ENCODE assay signal across 29 cellular contexts in genomic region chrX:37803057-37803456, GRCh38.
"Had no signal": no experiment of that assay in that cellular context is flagged by ENCODE, and none has a peak within 500 bp of the region (broad histone marks: within the 10 kb centered on the region; RNA-seq: fewer than 3 reads in every experiment).

No MANE protein-coding gene starts in this region.

- H3K4me1 ChIP-seq: esophagus squamous epithelium, parathyroid adenoma, right atrium auricular region, sigmoid colon, testis, tibial artery had no signal

- H3K4me3 Mint-ChIP-seq: effector memory CD8-positive, alpha-beta T cell; mesothelial cell of epicardium; naive B cell; natural killer cell treated with Interleukin-12 subunit alpha and Interleukin-12 subunit beta and Interleukin-15 and Interleukin-18, amount 100 ng/mL, for 72 hours; neural crest cell; stimulated activated effector memory CD8-positive, alpha-beta T cell treated with anti-CD3 and anti-CD28 coated beads, Interleukin-12 subunit alpha, Interleukin-12 subunit beta, amount 100 ng/mL, for 72 hours; type B pancreatic cell had no signal

- ATAC-seq: effector memory CD8-positive, alpha-beta T cell; heart right ventricle; left cardiac atrium; left lung; mucosa of descending colon; natural killer cell treated with Interleukin-12 subunit alpha and Interleukin-12 subunit beta and Interleukin-15 and Interleukin-18, amount 100 ng/mL, for 72 hours; stimulated activated effector memory CD8-positive, alpha-beta T cell treated with anti-CD3 and anti-CD28 coated beads, Interleukin-12 subunit alpha, Interleukin-12 subunit beta, amount 100 ng/mL, for 72 hours; stimulated activated naive CD8-positive, alpha-beta T cell treated with anti-CD3 and anti-CD28 coated beads, Interleukin-15, Interleukin-2, amounts not matched to agents 100 U/mL and 50 U/mL, for 24 hours had no signal

- H3K27ac Mint-ChIP-seq: mesothelial cell of epicardium; natural killer cell treated with Interleukin-12 subunit alpha and Interleukin-12 subunit beta and Interleukin-15 and Interleukin-18, amount 100 ng/mL, for 72 hours; progenitor cell of endocrine pancreas; stimulated activated effector memory CD8-positive, alpha-beta T cell treated with anti-CD3 and anti-CD28 coated beads, Interleukin-12 subunit alpha, Interleukin-12 subunit beta, amount 100 ng/mL, for 72 hours; type B pancreatic cell had no signal

- H3K36me3 ChIP-seq: esophagus squamous epithelium, right atrium auricular region, sigmoid colon, tibial artery had no signal

- H3K4me1 Mint-ChIP-seq: mesothelial cell of epicardium; neural crest cell; stimulated activated effector memory CD8-positive, alpha-beta T cell treated with anti-CD3 and anti-CD28 coated beads, Interleukin-12 subunit alpha, Interleukin-12 subunit beta, amount 100 ng/mL, for 72 hours had no signal

- H3K36me3 Mint-ChIP-seq: mesothelial cell of epicardium; natural killer cell treated with Interleukin-12 subunit alpha and Interleukin-12 subunit beta and Interleukin-15 and Interleukin-18, amount 100 ng/mL, for 72 hours; stimulated activated effector memory CD8-positive, alpha-beta T cell treated with anti-CD3 and anti-CD28 coated beads, Interleukin-12 subunit alpha, Interleukin-12 subunit beta, amount 100 ng/mL, for 72 hours; type B pancreatic cell had no signal

- FAIRE-seq: endometrium, islet of Langerhans had no signal

- H3K27me3 ChIP-seq: left lung, right atrium auricular region, sigmoid colon, testis, tibial artery had no signal

- H3K27ac ChIP-seq: esophagus squamous epithelium, heart right ventricle, parathyroid adenoma, right atrium auricular region, sigmoid colon, testis, tibial artery had no signal

- H3K27me3 Mint-ChIP-seq: effector memory CD8-positive, alpha-beta T cell; naive B cell; progenitor cell of endocrine pancreas; type B pancreatic cell had no signal

- H3K9me3 ChIP-seq: esophagus squamous epithelium, heart right ventricle, left lung, mucosa of descending colon, right atrium auricular region, sigmoid colon, testis, tibial artery had no signal

- H3K4me3 ChIP-seq: esophagus squamous epithelium, heart right ventricle, left lung, mucosa of descending colon, right atrium auricular region, sigmoid colon, testis, tibial artery had no signal

- DNase-seq: effector memory CD8-positive, alpha-beta T cell; erythroblast; esophagus squamous epithelium; foreskin melanocyte; glutamatergic neuron; heart right ventricle; hippocampal formation; left cardiac atrium; left lung; mesenchymal stem cell; mucosa of descending colon; naive B cell; sigmoid colon; stimulated activated CD4-positive, alpha-beta T cell treated with anti-CD3 and anti-CD28 coated beads, Interleukin-2, amount 100 ng/mL, for 24 hours; stimulated activated CD4-positive, alpha-beta T cell treated with anti-CD3 and anti-CD28 coated beads, Interleukin-4, amount 100 ng/mL, for 24 hours; stimulated activated naive CD8-positive, alpha-beta T cell treated with anti-CD3 and anti-CD28 coated beads, Interleukin-15, Interleukin-2, amounts not matched to agents 100 U/mL and 50 U/mL, for 24 hours; substantia nigra; testis; tibial artery had no signal

- H3K9ac ChIP-seq: parathyroid adenoma had no signal

- H3K9me3 Mint-ChIP-seq: effector memory CD8-positive, alpha-beta T cell; natural killer cell treated with Interleukin-12 subunit alpha and Interleukin-12 subunit beta and Interleukin-15 and Interleukin-18, amount 100 ng/mL, for 72 hours; stimulated activated effector memory CD8-positive, alpha-beta T cell treated with anti-CD3 and anti-CD28 coated beads, Interleukin-12 subunit alpha, Interleukin-12 subunit beta, amount 100 ng/mL, for 72 hours had no signal
